In genomic region chr4:122762520-122762919, GRCh38 we compare ENCODE assay signal across 12 cellular contexts. TPM values are rescaled to one million over a fixed set of nuclear protein-coding genes. Genes with fewer than 3 reads are reported as not detected.
DNase-seq lines count a peak whose midpoint lies in the region; ATAC-seq and TF ChIP-seq lines count a peak whose summit lies in the region.
"Had no signal": no experiment of that assay in that cellular context is flagged by ENCODE, and none has a peak within 500 bp of the region (broad histone marks: within the 10 kb centered on the region; RNA-seq: fewer than 3 reads in every experiment).

No MANE protein-coding gene starts in this region.

- H3K4me3 Mint-ChIP-seq in activated CD4-positive, alpha-beta memory T cell treated with anti-CD3 and anti-CD28 coated beads for 36 hours = no peak overlapping the region
- H3K4me3 Mint-ChIP-seq in natural killer cell treated with Interleukin-12 subunit alpha and Interleukin-12 subunit beta and Interleukin-15 and Interleukin-18, amount 100 ng/mL, for 72 hours = peak overlapping the region; percentile 79
- H3K4me3 Mint-ChIP-seq in Calu3 (ENCODE audit: low read depth, unreplicated experiment) = no peak overlapping the region
- H3K4me3 Mint-ChIP-seq: activated T-cell treated with anti-CD3 and anti-CD28 coated beads, Interleukin-2, amount 50 U/mL, for 4 hours had no signal

- no peaks in the 10 kb centered on the region for H3K27me3 Mint-ChIP-seq in activated CD4-positive, alpha-beta memory T cell treated with anti-CD3 and anti-CD28 coated beads for 36 hours
- H3K27me3 Mint-ChIP-seq in natural killer cell treated with Interleukin-12 subunit alpha and Interleukin-12 subunit beta and Interleukin-15 and Interleukin-18, amount 100 ng/mL, for 72 hours = peaks cover 0 to 4% of the 10 kb centered on the region in 2 donors
- H3K27me3 Mint-ChIP-seq in Calu3 (ENCODE audit: unreplicated experiment) = no peaks in the 10 kb centered on the region

- peak; percentile 14 for DNase-seq in NK-92 treated with Interleukin-12 subunit alpha and Interleukin-12 subunit beta, amount 100 ng/mL, for 24 hours (lab: John Stamatoyannopoulos, UW)
- DNase-seq in NK-92 (lab: John Stamatoyannopoulos, UW; ENCODE audit: unreplicated experiment) = no peak
- peak; percentile 22 for DNase-seq in activated CD4-positive, alpha-beta memory T cell treated with anti-CD3 and anti-CD28 coated beads for 36 hours
- DNase-seq in natural killer cell treated with Interleukin-12 subunit alpha and Interleukin-12 subunit beta and Interleukin-15 and Interleukin-18, amount 100 ng/mL, for 72 hours (ENCODE audit: low spot score) = peak; percentile 77
- DNase-seq in HK-2 (ENCODE audit: unreplicated experiment) = no peak
- no peak for DNase-seq in Calu3
- DNase-seq in HuH-7.5 (ENCODE audit: low spot score) = no peak
- DNase-seq: activated T-cell treated with anti-CD3 and anti-CD28 coated beads, Interleukin-2, amount 50 U/mL, for 4 hours; dorsolateral prefrontal cortex; hippocampal formation; stimulated activated CD4-positive, alpha-beta T cell treated with anti-CD3 and anti-CD28 coated beads, Interleukin-1b, Interleukin-23, amount 100 ng/mL, for 48 hours had no signal

- peak; percentile 33 for ATAC-seq in HG03432 (IDR thresholded peaks at IDR 0.05; ENCODE audit: unreplicated experiment)
- peak; percentile 73 to 84 for ATAC-seq in natural killer cell treated with Interleukin-12 subunit alpha and Interleukin-12 subunit beta and Interleukin-15 and Interleukin-18, amount 100 ng/mL, for 72 hours
- ATAC-seq: activated T-cell treated with anti-CD3 and anti-CD28 coated beads, Interleukin-2, amount 50 U/mL, for 4 hours had no signal

- CTCF ChIA-PET in activated CD4-positive, alpha-beta memory T cell treated with anti-CD3 and anti-CD28 coated beads for 36 hours (lab: Charles Lee) = no interaction called here
- CTCF ChIA-PET in Calu3 (lab: Charles Lee) = no interaction called here

- no peaks in the 10 kb centered on the region for H3K36me3 Mint-ChIP-seq in activated CD4-positive, alpha-beta memory T cell treated with anti-CD3 and anti-CD28 coated beads for 36 hours
- no peaks in the 10 kb centered on the region for H3K36me3 Mint-ChIP-seq in natural killer cell treated with Interleukin-12 subunit alpha and Interleukin-12 subunit beta and Interleukin-15 and Interleukin-18, amount 100 ng/mL, for 72 hours
- H3K36me3 Mint-ChIP-seq in Calu3 (ENCODE audit: insufficient read depth, unreplicated experiment) = no peaks in the 10 kb centered on the region

- no TSS peak for BruUV-seq in Calu3 (replicated peaks; lab: Mats Ljungman, UMichigan)

- TF ChIP-seq CTCF in Calu3 (IDR thresholded peaks at IDR 0.05; ENCODE audit: unreplicated experiment) = no peak

- H3K9me3 Mint-ChIP-seq in activated CD4-positive, alpha-beta memory T cell treated with anti-CD3 and anti-CD28 coated beads for 36 hours = no peaks in the 10 kb centered on the region
- no peaks in the 10 kb centered on the region for H3K9me3 Mint-ChIP-seq in natural killer cell treated with Interleukin-12 subunit alpha and Interleukin-12 subunit beta and Interleukin-15 and Interleukin-18, amount 100 ng/mL, for 72 hours
- H3K9me3 Mint-ChIP-seq in Calu3 (ENCODE audit: low read depth, unreplicated experiment) = no peaks in the 10 kb centered on the region
- H3K9me3 Mint-ChIP-seq: activated T-cell treated with anti-CD3 and anti-CD28 coated beads, Interleukin-2, amount 50 U/mL, for 4 hours had no signal

- H3K27ac Mint-ChIP-seq in activated CD4-positive, alpha-beta memory T cell treated with anti-CD3 and anti-CD28 coated beads for 36 hours = no peak overlapping the region
- peak overlapping the region; percentile 65 to 86 for H3K27ac Mint-ChIP-seq in natural killer cell treated with Interleukin-12 subunit alpha and Interleukin-12 subunit beta and Interleukin-15 and Interleukin-18, amount 100 ng/mL, for 72 hours
- no peak overlapping the region for H3K27ac Mint-ChIP-seq in Calu3 (ENCODE audit: unreplicated experiment)

- H3K4me1 Mint-ChIP-seq in activated CD4-positive, alpha-beta memory T cell treated with anti-CD3 and anti-CD28 coated beads for 36 hours (ENCODE audit: low read depth) = peaks cover 18% of the 10 kb centered on the region
- H3K4me1 Mint-ChIP-seq in natural killer cell treated with Interleukin-12 subunit alpha and Interleukin-12 subunit beta and Interleukin-15 and Interleukin-18, amount 100 ng/mL, for 72 hours (ENCODE audit: low read depth in 2 of 2) = peaks cover 37 to 52% of the 10 kb centered on the region in 2 donors
- peaks cover 29% of the 10 kb centered on the region for H3K4me1 Mint-ChIP-seq in Calu3 (ENCODE audit: low read depth, unreplicated experiment)

- POLR2A ChIA-PET in activated CD4-positive, alpha-beta memory T cell treated with anti-CD3 and anti-CD28 coated beads for 36 hours (lab: Charles Lee) = no interaction called here

- intact Hi-C loops in activated CD4-positive, alpha-beta memory T cell treated with anti-CD3 and anti-CD28 coated beads for 36 hours (cut with micrococcal nuclease) = no loop called here
- intact Hi-C loops in Calu3 (cut with micrococcal nuclease; ENCODE audit: unreplicated experiment) = no loop called here

RNA-seq across cellular contexts. Expression of gene BBS12, which starts 30.0 kb away (rescaled TPM):
- 1 to 10 TPM; 3.7 to 4.3 TPM for total RNA-seq in activated CD4-positive, alpha-beta memory T cell treated with anti-CD3 and anti-CD28 coated beads for 36 hours
- 1 to 10 TPM; 1.0 to 2.2 TPM for total RNA-seq in natural killer cell treated with Interleukin-12 subunit alpha and Interleukin-12 subunit beta and Interleukin-15 and Interleukin-18, amount 100 ng/mL, for 72 hours
- 2.4 TPM in 2 replicates for total RNA-seq in Calu3 (2022)

Comparison
In these comparisons a context has a peak if more than half of its experiments do, and no peak if none do; other contexts are left out.
1. DNase-seq: peak in NK-92 treated with Interleukin-12 subunit alpha and Interleukin-12 subunit beta, amount 100 ng/mL, for 24 hours (single experiment), activated CD4-positive, alpha-beta memory T cell treated with anti-CD3 and anti-CD28 coated beads for 36 hours (single experiment) and natural killer cell treated with Interleukin-12 subunit alpha and Interleukin-12 subunit beta and Interleukin-15 and Interleukin-18, amount 100 ng/mL, for 72 hours (single experiment); none in NK-92 (single experiment), HK-2 (single experiment), Calu3 (single experiment) and HuH-7.5 (single experiment).
2. H3K27ac Mint-ChIP-seq: peak in natural killer cell treated with Interleukin-12 subunit alpha and Interleukin-12 subunit beta and Interleukin-15 and Interleukin-18, amount 100 ng/mL, for 72 hours (2 of 2); none in activated CD4-positive, alpha-beta memory T cell treated with anti-CD3 and anti-CD28 coated beads for 36 hours (single experiment) and Calu3 (single experiment).